Comparison of ENCODE assay signal across 1 cellular context in the genomic region with DNA sequence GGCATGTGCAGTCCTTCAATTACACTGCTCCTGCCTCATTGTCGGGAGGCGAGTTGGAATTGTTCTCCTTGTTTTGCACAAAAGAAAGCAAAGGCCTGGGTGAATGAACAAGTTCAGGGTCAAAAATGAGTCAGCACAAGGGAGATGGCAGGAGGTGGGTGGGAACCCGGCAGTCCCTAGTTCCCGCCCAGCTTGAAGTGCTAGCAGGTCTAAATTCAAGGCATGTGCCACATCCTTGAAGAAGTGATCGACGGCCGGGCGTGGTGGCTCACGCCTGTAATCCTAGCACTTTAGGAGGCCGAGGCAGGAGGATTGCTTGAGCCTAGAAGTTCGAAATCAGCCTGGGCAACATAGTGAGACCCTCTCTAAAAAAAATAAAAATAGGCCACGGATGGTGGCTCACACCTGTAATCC.
TF ChIP-seq lines count a peak whose summit lies in the region.

No MANE protein-coding gene starts in this region.

TF ChIP-seq in GM23338, 12 proteins besides CTCF, POLR2A, EP300 and RAD21:
- TF ChIP-seq ZNF462 (CRISPR knock-in tag; IDR thresholded peaks at IDR 0.05) (no peak), ETS1 (IDR thresholded peaks at IDR 0.05) (no peak), JUNB (IDR thresholded peaks at IDR 0.05; ENCODE audit: unreplicated experiment) (no peak), EZH2phosphoT487 (IDR thresholded peaks at IDR 0.05; ENCODE audit: unreplicated experiment) (no peak), REST (IDR thresholded peaks at IDR 0.05; ENCODE audit: unreplicated experiment) (no peak), NANOG (IDR thresholded peaks at IDR 0.05; ENCODE audit: borderline replicate concordance) (no peak), POLR2AphosphoS5 (IDR thresholded peaks at IDR 0.05; ENCODE audit: low read depth) (no peak), ZNF114 (CRISPR knock-in tag; IDR thresholded peaks at IDR 0.05) (no peak), EZH2 (IDR thresholded peaks at IDR 0.05; ENCODE audit: low read depth, unreplicated experiment) (no peak)
TF ChIP-seq in GM23338: peak in this region for 0.
